ENCODE assay signal across 16 cellular contexts in genomic region chr1:27003745-27004470, GRCh38. TPM values are rescaled to one million over a fixed set of nuclear protein-coding genes. Genes with fewer than 3 reads are reported as not detected.
DNase-seq lines count a peak whose midpoint lies in the region; ATAC-seq and TF ChIP-seq lines count a peak whose summit lies in the region.
"Had no signal": no experiment of that assay in that cellular context is flagged by ENCODE, and none has a peak within 500 bp of the region (broad histone marks: within the 10 kb centered on the region; RNA-seq: fewer than 3 reads in every experiment).

No MANE protein-coding gene starts in this region.

- H3K27me3 Mint-ChIP-seq in MCF 10A (ENCODE audit: insufficient read depth, unreplicated experiment): no peaks in the 10 kb centered on the region

- H3K27me3 ChIP-seq in HUES48 (ENCODE audit: control insufficient read depth, insufficient read depth, low read length) (no peaks in the 10 kb centered on the region), lower lobe of right lung (ENCODE audit: low read depth) (no peaks in the 10 kb centered on the region), tibial artery (no peaks in the 10 kb centered on the region), HAP-1 (ENCODE audit: low read depth) (no peaks in the 10 kb centered on the region)

- in situ Hi-C loops in HAP-1 (cut with MboI; ENCODE audit: low sequenced_read_pairs): no loop called here

- H3K27ac Mint-ChIP-seq in MCF 10A (ENCODE audit: low read depth, unreplicated experiment): peak overlapping the region; percentile 7
- H3K27ac Mint-ChIP-seq: activated naive CD4-positive, alpha-beta T cell treated with anti-CD3 and anti-CD28 coated beads for 36 hours had no signal

- POLR2A ChIA-PET in MCF 10A (lab: Yijun Ruan, JAX): interaction anchor here (0.7 to 13.4 kb wide), 9 partner anchors 5 to 301 kb away, joined by 3 to 535 read pairs (median 5); partner anchors contain the start of genes TENT5B and TRNP1

- H3K9me3 ChIP-seq in HUES48 (ENCODE audit: control insufficient read depth, insufficient read depth, low read length) (no peaks in the 10 kb centered on the region), lower lobe of right lung (no peaks in the 10 kb centered on the region), tibial artery (no peaks in the 10 kb centered on the region), HAP-1 (no peaks in the 10 kb centered on the region)

- H3K9ac ChIP-seq in HUES48 (ENCODE audit: low read depth, low read length): no peak overlapping the region

- ATAC-seq in lower lobe of right lung (no peak), HG02588 (IDR thresholded peaks at IDR 0.05; ENCODE audit: unreplicated experiment) (no peak)
- ATAC-seq: esophagus mucosa, sciatic nerve had no signal

- no peak for DNase-seq in MCF 10A (ENCODE audit: unreplicated experiment)
- DNase-seq in lower lobe of right lung: no peak
- no peak for DNase-seq in tibial artery
- no peak for DNase-seq in HAP-1 (ENCODE audit: low spot score in 2 of 2)
- DNase-seq in NCI-H146 (lab: John Stamatoyannopoulos, UW): no peak
- DNase-seq: activated CD8-positive, alpha-beta memory T cell treated with anti-CD3 and anti-CD28 coated beads for 24 hours; activated naive CD4-positive, alpha-beta T cell treated with anti-CD3 and anti-CD28 coated beads for 36 hours; NCI-H2081; NK-92 treated with Interleukin-12 subunit alpha and Interleukin-12 subunit beta, amount 100 ng/mL, for 24 hours had no signal

- H3K9me3 Mint-ChIP-seq in MCF 10A (ENCODE audit: unreplicated experiment): no peaks in the 10 kb centered on the region
- H3K9me3 Mint-ChIP-seq: activated naive CD4-positive, alpha-beta T cell treated with anti-CD3 and anti-CD28 coated beads for 36 hours; central memory CD8-positive, alpha-beta T cell had no signal

- H3K36me3 ChIP-seq in HUES48 (ENCODE audit: control insufficient read depth, insufficient read depth, low read length) (peaks cover 51% of the 10 kb centered on the region), lower lobe of right lung (peaks cover 9% of the 10 kb centered on the region), tibial artery (peaks cover 27 to 42% (median 33%) of the 10 kb centered on the region in 3 donors), HAP-1 (replicated peaks) (peaks cover 3% of the 10 kb centered on the region)

- peaks cover 91% of the 10 kb centered on the region for H3K36me3 Mint-ChIP-seq in MCF 10A (ENCODE audit: insufficient read depth, unreplicated experiment)

- H3K27ac ChIP-seq in HUES48 (ENCODE audit: low read depth, low read length) (peak overlapping the region; percentile 92), lower lobe of right lung (peak overlapping the region; percentile 67), tibial artery (peak overlapping the region; percentile 62 to 67)

- H3K4me3 ChIP-seq in HUES48 (ENCODE audit: low read depth, low read length) (no peak overlapping the region), lower lobe of right lung (no peak overlapping the region), tibial artery (no peak overlapping the region), HAP-1 (no peak overlapping the region)

- BruUV-seq in MCF 10A (replicated peaks; lab: Mats Ljungman, UMichigan): no TSS peak

- no peak overlapping the region for H3K4me3 Mint-ChIP-seq in MCF 10A (ENCODE audit: unreplicated experiment)
- H3K4me3 Mint-ChIP-seq: activated naive CD4-positive, alpha-beta T cell treated with anti-CD3 and anti-CD28 coated beads for 36 hours; central memory CD8-positive, alpha-beta T cell had no signal

- intact Hi-C loops in MCF 10A (cut with micrococcal nuclease): no loop called here
- intact Hi-C loops in lower lobe of right lung (cut with DNase I): no loop called here
- intact Hi-C loops in tibial artery (cut with DNase I; ENCODE audit: low total_unique reads): no loop called here

- CTCF ChIA-PET in MCF 10A (lab: Yijun Ruan, JAX): interaction anchor here (1.0 to 1.6 kb wide), 4 partner anchors 8 to 94 kb away, joined by 3 to 7 read pairs (median 4); no protein-coding TSS in a partner anchor

- peaks cover 25% of the 10 kb centered on the region for H3K4me1 Mint-ChIP-seq in MCF 10A (ENCODE audit: insufficient read depth, unreplicated experiment)
- H3K4me1 Mint-ChIP-seq: central memory CD8-positive, alpha-beta T cell had no signal

- H3K4me1 ChIP-seq in HUES48 (ENCODE audit: control insufficient read depth, insufficient read depth, low read length): peaks cover 78% of the 10 kb centered on the region
- peaks cover 75% of the 10 kb centered on the region for H3K4me1 ChIP-seq in lower lobe of right lung
- H3K4me1 ChIP-seq in tibial artery: peaks cover 0 to 97% (median 88%) of the 10 kb centered on the region in 4 donors
- peaks cover 12% of the 10 kb centered on the region for H3K4me1 ChIP-seq in HAP-1

- TF ChIP-seq CTCF in MCF 10A (IDR thresholded peaks at IDR 0.05; ENCODE audit: unreplicated experiment) (no peak), lower lobe of right lung (IDR thresholded peaks at IDR 0.05) (no peak), tibial artery (IDR thresholded peaks at IDR 0.05) (no peak)

RNA-seq across cellular contexts. Expression of gene TENT5B, which starts 8.7 kb away (rescaled TPM):
- total RNA-seq in MCF 10A (2022) (27.8 and 33.7 TPM in 2 replicates), lower lobe of right lung (21.1 TPM)
- total RNA-seq: activated naive CD4-positive, alpha-beta T cell treated with anti-CD3 and anti-CD28 coated beads for 36 hours had no signal

RNA-seq across cellular contexts. Expression of gene TRNP1, which starts 10.4 kb away (rescaled TPM):
- total RNA-seq in MCF 10A (2022): 56.3 and 59.2 TPM in 2 replicates
- total RNA-seq in lower lobe of right lung: 15.3 TPM

RNA-seq across cellular contexts. Expression of gene KDF1, which starts 43.6 kb away (rescaled TPM):
- total RNA-seq in MCF 10A (2022): 5.1 and 8.8 TPM in 2 replicates
- 8.1 TPM for total RNA-seq in lower lobe of right lung
- total RNA-seq: myocyte, sciatic nerve, SK-MEL-5 had no signal
